Comparison of ENCODE assay signal across 8 cellular contexts in genomic region chr19:32676186-32676894, GRCh38. TPM values are rescaled to one million over a fixed set of nuclear protein-coding genes. Genes with fewer than 3 reads are reported as not detected.
DNase-seq lines count a peak whose midpoint lies in the region; ATAC-seq and TF ChIP-seq lines count a peak whose summit lies in the region.

No MANE protein-coding gene starts in this region.

- peak overlapping the region; percentile 52 for H2AFZ ChIP-seq in trophoblast cell (ENCODE audit: insufficient read depth, low read length, poor library complexity)

- H2BK12ac ChIP-seq in trophoblast cell (ENCODE audit: low read length) = no peak overlapping the region

- H3K9me3 ChIP-seq in trophoblast cell (ENCODE audit: insufficient read depth, low read depth, low read length) = peaks cover 3% of the 10 kb centered on the region

- peak overlapping the region; percentile 13 for H3K4me3 ChIP-seq in trophoblast cell (ENCODE audit: low read depth, low read length)

- TF ChIP-seq CTCF in 22Rv1 (IDR thresholded peaks at IDR 0.05) (peak; percentile 8; the same call in 1 of the 2 replicates), foreskin keratinocyte (conservative IDR thresholded peaks at IDR 0.05) (peak; percentile 17)

- no peak overlapping the region for H4K8ac ChIP-seq in trophoblast cell (ENCODE audit: low read depth, low read length)

- peak; percentile 17 for DNase-seq in activated CD4-positive, alpha-beta T cell treated with anti-CD3 and anti-CD28 coated beads, Interleukin-2, amount 50 U/mL, for 1 hour
- peak; percentile 17 to 57 for DNase-seq in foreskin keratinocyte
- peak in 1 of 2 donors; percentile 56 for DNase-seq in trophoblast cell
- no peak for DNase-seq in hippocampal formation (lab: John Stamatoyannopoulos, UW)
- DNase-seq in Ammon's horn (ENCODE audit: low spot score) = no peak

- H2BK120ac ChIP-seq in trophoblast cell (ENCODE audit: insufficient read depth, low read length, poor library complexity) = no peak overlapping the region

- no peak overlapping the region for H3K14ac ChIP-seq in trophoblast cell (ENCODE audit: low read length)

- H4K12ac ChIP-seq in trophoblast cell (ENCODE audit: low read depth, low read length) = no peak overlapping the region

- H2BK5ac ChIP-seq in trophoblast cell (ENCODE audit: low read depth, low read length, poor library complexity) = no peak overlapping the region

- H3K4me1 ChIP-seq in foreskin keratinocyte (no peaks in the 10 kb centered on the region), trophoblast cell (ENCODE audit: control insufficient read depth in 1 of 2, insufficient read depth in 2 of 2, low read length in 2 of 2) (peaks cover 14 to 17% of the 10 kb centered on the region in 2 experiments)

- no peak overlapping the region for H3K9ac ChIP-seq in trophoblast cell (ENCODE audit: low read length)

- peaks cover 28% of the 10 kb centered on the region for H3K27me3 ChIP-seq in foreskin keratinocyte
- H3K27me3 ChIP-seq in trophoblast cell (ENCODE audit: insufficient read depth, low read length) = peaks cover 21% of the 10 kb centered on the region

- peaks cover 12% of the 10 kb centered on the region for H3K79me2 ChIP-seq in trophoblast cell (ENCODE audit: control insufficient read depth, insufficient read depth, low read length, poor library complexity)

- no peak overlapping the region for H3K18ac ChIP-seq in trophoblast cell (ENCODE audit: low read length)

- H3K27ac ChIP-seq in 22Rv1 = peak overlapping the region; percentile 86
- H3K27ac ChIP-seq in foreskin keratinocyte = no peak overlapping the region
- no peak overlapping the region for H3K27ac ChIP-seq in trophoblast cell (ENCODE audit: low read depth, low read length)

- peaks cover 5% of the 10 kb centered on the region for H3K79me1 ChIP-seq in trophoblast cell (ENCODE audit: low read length)

- H3K4me2 ChIP-seq in trophoblast cell (ENCODE audit: low read length) = peak overlapping the region; percentile 93

- no peak overlapping the region for H4K91ac ChIP-seq in trophoblast cell (ENCODE audit: low read depth, low read length)

- H2AK5ac ChIP-seq in trophoblast cell (ENCODE audit: low read length) = no peak overlapping the region

- no peak overlapping the region for H3K4ac ChIP-seq in trophoblast cell (ENCODE audit: low read depth, low read length)

- peak; percentile 4 for ATAC-seq in GM21825 (IDR thresholded peaks at IDR 0.05; ENCODE audit: unreplicated experiment)
- ATAC-seq in foreskin keratinocyte = peak; percentile 1
- no peak for ATAC-seq in HG02763 (IDR thresholded peaks at IDR 0.05; ENCODE audit: unreplicated experiment)

- H3K23ac ChIP-seq in trophoblast cell (ENCODE audit: low read length) = no peak overlapping the region

- no peaks in the 10 kb centered on the region for H3K36me3 ChIP-seq in trophoblast cell (ENCODE audit: control insufficient read depth in 1 of 2, insufficient read depth in 2 of 2, low read length in 2 of 2)

- WGBS in trophoblast cell (ENCODE audit: extremely low coverage, insufficient coverage, insufficient read length) = no CpG with 5 or more reads among the region's 93 CpGs

RNA-seq across cellular contexts. Expression of gene RGS9BP, which starts 0.7 kb away (rescaled TPM):
- total RNA-seq in foreskin keratinocyte = 0.07 TPM in 2 replicates
- polyA plus RNA-seq in foreskin keratinocyte = 0.03 TPM in 2 replicates
- 0.01 TPM in 1 of 2 replicates, not detected in the other for polyA plus RNA-seq in trophoblast cell (2013)

RNA-seq across cellular contexts. Expression of gene ANKRD27, which starts 1.4 kb away (rescaled TPM):
- 28.4 and 28.9 TPM in 2 replicates for total RNA-seq in foreskin keratinocyte
- polyA plus RNA-seq in foreskin keratinocyte = 7.8 and 9.2 TPM in 2 replicates
- polyA plus RNA-seq in trophoblast cell (2013) = 13.4 and 13.7 TPM in 2 replicates

RNA-seq across cellular contexts. Expression of gene NUDT19, which starts 15.3 kb away (rescaled TPM):
- total RNA-seq in foreskin keratinocyte = 15.7 and 16.2 TPM in 2 replicates
- polyA plus RNA-seq in foreskin keratinocyte = 9.6 and 11.2 TPM in 2 replicates
- 2.7 TPM in 2 replicates for polyA plus RNA-seq in trophoblast cell (2013)

RNA-seq across cellular contexts. Expression of gene TDRD12, which starts 43.2 kb away (rescaled TPM):
- 1.2 and 2.3 TPM in 2 replicates for total RNA-seq in foreskin keratinocyte
- polyA plus RNA-seq in foreskin keratinocyte = 0.38 and 0.91 TPM in 2 replicates
- polyA plus RNA-seq in trophoblast cell (2013) = 0.05 and 0.15 TPM in 2 replicates

Comparison
In these comparisons a context has a peak if more than half of its experiments do, and no peak if none do; other contexts are left out.
1. DNase-seq: peak in activated CD4-positive, alpha-beta T cell treated with anti-CD3 and anti-CD28 coated beads, Interleukin-2, amount 50 U/mL, for 1 hour (single experiment) and foreskin keratinocyte (2 of 2); none in hippocampal formation (0 of 2) and Ammon's horn (single experiment).